Comparison of ENCODE assay signal across 16 cellular contexts in genomic region chr17:78032166-78032565, GRCh38.
DNase-seq lines count a peak whose midpoint lies in the region; ATAC-seq and TF ChIP-seq lines count a peak whose summit lies in the region.
"Had no signal": no experiment of that assay in that cellular context is flagged by ENCODE, and none has a peak within 500 bp of the region (broad histone marks: within the 10 kb centered on the region; RNA-seq: fewer than 3 reads in every experiment).

No MANE protein-coding gene starts in this region.

- intact Hi-C loops in left colon (cut with DNase I, micrococcal nuclease): no loop called here

- ATAC-seq in GM23338 (no peak), SK-N-SH treated with all-trans-retinoic acid at 6 μM for 48 hours (peak; percentile 92), left colon (no peak)
- ATAC-seq: heart left ventricle had no signal

- no peaks in the 10 kb centered on the region for H3K27me3 ChIP-seq in GM23338 (ENCODE audit: insufficient read depth)
- H3K27me3 ChIP-seq: heart left ventricle had no signal

- DNase-seq in GM23338 (ENCODE audit: low spot score) (no peak), erythroblast (lab: John Stamatoyannopoulos, UW) (peak; percentile 67 to 75), skeletal muscle cell (ENCODE audit: low read depth) (peak; percentile 21), OCI-M2 (lab: John Stamatoyannopoulos, UW; ENCODE audit: unreplicated experiment) (no peak), hippocampal formation (lab: John Stamatoyannopoulos, UW) (no peak), left colon (no peak)
- DNase-seq: activated naive CD4-positive, alpha-beta T cell treated with anti-CD3 and anti-CD28 coated beads for 36 hours; Calu3; dermis blood vessel endothelial cell; heart left ventricle; NCI-H524 had no signal

- no peaks in the 10 kb centered on the region for H4K20me1 ChIP-seq in GM23338 (replicated peaks; ENCODE audit: insufficient read depth)

- peak overlapping the region; percentile 17 for H3K27ac ChIP-seq in GM23338 (ENCODE audit: low read depth)
- H3K27ac ChIP-seq: RWPE1 had no signal

- H3K4me3 ChIP-seq in GM23338 (no peak overlapping the region), skeletal muscle cell (ENCODE audit: low read depth, low read length) (no peak overlapping the region)
- H3K4me3 ChIP-seq: heart left ventricle, smooth muscle cell had no signal

- peaks cover 36% of the 10 kb centered on the region for H3K36me3 Mint-ChIP-seq in GM23338 (ENCODE audit: low read depth)

- no peaks in the 10 kb centered on the region; the same call in 1 of the 2 replicates for H3K79me2 ChIP-seq in GM23338 (replicated peaks; ENCODE audit: insufficient read depth)

- peak overlapping the region; percentile 70 for H3K27ac Mint-ChIP-seq in GM23338
- H3K27ac Mint-ChIP-seq: activated naive CD4-positive, alpha-beta T cell treated with anti-CD3 and anti-CD28 coated beads for 36 hours; IgD-negative memory B cell had no signal

- no peaks in the 10 kb centered on the region for H3K9me3 Mint-ChIP-seq in GM23338
- H3K9me3 Mint-ChIP-seq: activated naive CD4-positive, alpha-beta T cell treated with anti-CD3 and anti-CD28 coated beads for 36 hours; IgD-negative memory B cell; neural crest cell had no signal

- H3K27me3 Mint-ChIP-seq in GM23338 (ENCODE audit: insufficient read depth, low read depth, poor library complexity): peaks cover 5% of the 10 kb centered on the region
- H3K27me3 Mint-ChIP-seq: IgD-negative memory B cell had no signal

- TF ChIP-seq POLR2A in erythroblast (IDR thresholded peaks at IDR 0.05; ENCODE audit: low read length): no peak

- H3K4me2 ChIP-seq in GM23338: no peak overlapping the region
- H3K4me2 ChIP-seq: smooth muscle cell had no signal

- no peaks in the 10 kb centered on the region for H3K36me3 ChIP-seq in GM23338 (ENCODE audit: insufficient read depth)

- no peak overlapping the region for H2AFZ ChIP-seq in GM23338

- H3F3A ChIP-seq in GM23338 (replicated peaks; ENCODE audit: low read depth): no peaks in the 10 kb centered on the region

- H3K9me2 ChIP-seq in GM23338 (ENCODE audit: insufficient read depth): no peaks in the 10 kb centered on the region

- TF ChIP-seq CTCF in GM23338 (conservative IDR thresholded peaks at IDR 0.05; ENCODE audit: low read depth in 2 of 2): no peak

- H3K4me1 Mint-ChIP-seq in GM23338: peaks cover 7% of the 10 kb centered on the region; the same call in 2 of the 3 replicates
- H3K4me1 Mint-ChIP-seq: neural crest cell had no signal

- H3K4me1 ChIP-seq in GM23338 (ENCODE audit: insufficient read depth): no peaks in the 10 kb centered on the region

- H3K4me3 Mint-ChIP-seq in GM23338: no peak overlapping the region; the same call in 2 of the 3 replicates
- H3K4me3 Mint-ChIP-seq: activated naive CD4-positive, alpha-beta T cell treated with anti-CD3 and anti-CD28 coated beads for 36 hours; IgD-negative memory B cell; neural crest cell had no signal

TF ChIP-seq in GM23338, 12 proteins besides CTCF, POLR2A, EP300 and RAD21:
- TF ChIP-seq REST (IDR thresholded peaks at IDR 0.05; ENCODE audit: unreplicated experiment) (no peak), EZH2 (IDR thresholded peaks at IDR 0.05; ENCODE audit: low read depth, unreplicated experiment) (no peak), ETS1 (IDR thresholded peaks at IDR 0.05) (no peak), ZNF331 (CRISPR knock-in tag; IDR thresholded peaks at IDR 0.05; ENCODE audit: low read depth) (no peak), CREB1 (CRISPR knock-in tag; IDR thresholded peaks at IDR 0.05; ENCODE audit: low read depth) (no peak), STAT1 (IDR thresholded peaks at IDR 0.05; ENCODE audit: unreplicated experiment) (no peak), EZH2phosphoT487 (IDR thresholded peaks at IDR 0.05; ENCODE audit: unreplicated experiment) (no peak), ZNF114 (CRISPR knock-in tag; IDR thresholded peaks at IDR 0.05) (no peak), JUNB (IDR thresholded peaks at IDR 0.05; ENCODE audit: unreplicated experiment) (no peak), POLR2AphosphoS5 (IDR thresholded peaks at IDR 0.05; ENCODE audit: low read depth) (no peak)
TF ChIP-seq in GM23338: peak in this region for 0.

TF ChIP-seq in SK-N-SH treated with all-trans-retinoic acid at 6 μM for 48 hours, 23 proteins besides CTCF, POLR2A, EP300 and RAD21:
- TF ChIP-seq ZC3H10 (CRISPR knock-in tag; IDR thresholded peaks at IDR 0.05) (no peak), PPARA (CRISPR knock-in tag; IDR thresholded peaks at IDR 0.05; ENCODE audit: borderline replicate concordance) (no peak), ZNF565 (CRISPR knock-in tag; conservative IDR thresholded peaks at IDR 0.05; ENCODE audit: low read depth) (no peak), ISL1 (CRISPR knock-in tag; IDR thresholded peaks at IDR 0.05) (no peak), ESRRG (CRISPR knock-in tag; IDR thresholded peaks at IDR 0.05) (no peak), CREB5 (CRISPR knock-in tag; IDR thresholded peaks at IDR 0.05; ENCODE audit: low read depth) (no peak), RARB (CRISPR knock-in tag; IDR thresholded peaks at IDR 0.05) (no peak)
TF ChIP-seq in SK-N-SH treated with all-trans-retinoic acid at 6 μM for 48 hours: peak in this region for 0.

Comparison
In these comparisons a context has a peak if more than half of its experiments do, and no peak if none do; other contexts are left out.
1. DNase-seq: peak in erythroblast (2 of 2) and skeletal muscle cell (single experiment); none in GM23338 (single experiment), OCI-M2 (single experiment), hippocampal formation (0 of 2) and left colon (0 of 2).